Comparison of ENCODE assay signal across 18 cellular contexts in the genomic region with DNA sequence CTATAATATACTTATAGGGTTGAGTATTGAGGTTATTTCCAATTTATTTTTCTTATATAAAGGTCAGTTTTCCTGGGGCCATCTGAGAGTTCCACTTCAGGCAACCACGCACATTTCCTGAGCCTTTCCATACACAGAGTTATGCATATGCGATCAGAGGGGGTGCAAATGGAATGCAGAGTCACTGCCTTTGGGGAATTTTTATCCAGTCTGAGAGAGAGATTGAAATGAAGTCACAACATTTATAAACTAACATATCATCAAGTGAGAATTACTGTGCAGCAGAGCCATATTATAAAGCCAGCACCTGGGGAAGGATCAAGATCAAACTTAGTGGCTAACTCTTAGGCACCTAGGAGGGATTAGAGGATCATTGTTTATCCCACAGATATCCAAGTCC.
"Had no signal": no experiment of that assay in that cellular context is flagged by ENCODE, and none has a peak within 500 bp of the region (broad histone marks: within the 10 kb centered on the region; RNA-seq: fewer than 3 reads in every experiment).

No MANE protein-coding gene starts in this region.

- H3K9me3 ChIP-seq: SK-N-SH had no signal

- H3K27ac ChIP-seq: RWPE1 had no signal

- DNase-seq: KBM-7, NCI-H1048, NCI-H1105, NCI-H1417, NCI-H1436 treated with DMSO at 0.1 percent for 48 hours, NCI-H1694, NCI-H187 treated with DMSO at 0.1 percent for 48 hours, NCI-H2029 treated with DMSO at 0.1 percent for 48 hours, NCI-H2107, NCI-H2227 treated with DMSO at 0.1 percent for 48 hours, NCI-H524, NCI-H69, NCI-H774, SHP77, SK-N-SH, SW 1271, T-cell had no signal
